Comparison of ENCODE assay signal across 9 cellular contexts in genomic region chr17:74432484-74433391, GRCh38. TPM values are rescaled to one million over a fixed set of nuclear protein-coding genes. Genes with fewer than 3 reads are reported as not detected.
DNase-seq lines count a peak whose midpoint lies in the region; ATAC-seq and TF ChIP-seq lines count a peak whose summit lies in the region.
"Had no signal": no experiment of that assay in that cellular context is flagged by ENCODE, and none has a peak within 500 bp of the region (broad histone marks: within the 10 kb centered on the region; RNA-seq: fewer than 3 reads in every experiment).

No MANE protein-coding gene starts in this region.

- H2BK12ac ChIP-seq in mesenchymal stem cell (ENCODE audit: low read length in 2 of 2) = no peak overlapping the region

- H3K14ac ChIP-seq in mesenchymal stem cell (ENCODE audit: low read length in 2 of 2) = no peak overlapping the region

- TF ChIP-seq POLR2A in tibial nerve (IDR thresholded peaks at IDR 0.05) = no peak

- H2BK5ac ChIP-seq in mesenchymal stem cell (ENCODE audit: low read depth, low read length, poor library complexity, severe bottlenecking) = peak overlapping the region; percentile 36

- no peak overlapping the region for H2BK15ac ChIP-seq in mesenchymal stem cell (ENCODE audit: low read depth, poor library complexity, severe bottlenecking)

- H4K91ac ChIP-seq in mesenchymal stem cell (ENCODE audit: low read length) = no peak overlapping the region

- peak overlapping the region; percentile 79 for H3K4me2 ChIP-seq in mesenchymal stem cell (ENCODE audit: low read length, poor library complexity, severe bottlenecking)

- CTCF ChIA-PET in activated CD8-positive, alpha-beta T cell treated with anti-CD3 and anti-CD28 coated beads for 36 hours (lab: Charles Lee) = interaction anchor here (1.6 kb wide), 1 partner anchor 25 kb away, joined by 5 read pairs; no protein-coding TSS in a partner anchor
- CTCF ChIA-PET in activated CD8-positive, alpha-beta T cell treated with anti-CD3 and anti-CD28 coated beads, Interleukin-2, amount 10 ng/mL, durations not matched to agents 7 days and 5 days (lab: Charles Lee) = no interaction called here

- H3K36me3 ChIP-seq in colonic mucosa = no peaks in the 10 kb centered on the region
- H3K36me3 ChIP-seq in mesenchymal stem cell (ENCODE audit: control insufficient read depth in 1 of 2, insufficient read depth in 2 of 2, low read depth in 1 of 2, low read length in 2 of 2) = peaks cover 0 to 4% of the 10 kb centered on the region in 2 experiments
- H3K36me3 ChIP-seq in tibial nerve = no peaks in the 10 kb centered on the region

- peaks cover 18% of the 10 kb centered on the region for H3K4me1 ChIP-seq in colonic mucosa
- peaks cover 48% of the 10 kb centered on the region for H3K4me1 ChIP-seq in mesenchymal stem cell (ENCODE audit: control insufficient read depth, insufficient read depth, low read depth, low read length)
- H3K4me1 ChIP-seq in tibial nerve = peaks cover 0 to 33% (median 16%) of the 10 kb centered on the region in 4 donors

- H3K9ac ChIP-seq in colonic mucosa (ENCODE audit: low read depth in 2 of 2, low read length in 2 of 2) (peak overlapping the region; percentile 81), mesenchymal stem cell (ENCODE audit: low read length) (peak overlapping the region; percentile 71)

- no peak for TF ChIP-seq CTCF in activated CD8-positive, alpha-beta T cell treated with anti-CD3 and anti-CD28 coated beads for 36 hours (IDR thresholded peaks at IDR 0.05)
- TF ChIP-seq CTCF in colonic mucosa (IDR thresholded peaks at IDR 0.05) = no peak
- TF ChIP-seq CTCF in tibial nerve (IDR thresholded peaks at IDR 0.05) = no peak

- H3K4me3 Mint-ChIP-seq in activated CD8-positive, alpha-beta T cell treated with anti-CD3 and anti-CD28 coated beads for 36 hours = peak overlapping the region; percentile 17
- H3K4me3 Mint-ChIP-seq in activated CD8-positive, alpha-beta T cell treated with anti-CD3 and anti-CD28 coated beads, Interleukin-2, amount 10 ng/mL, durations not matched to agents 7 days and 5 days = no peak overlapping the region

- DNase-seq in activated CD8-positive, alpha-beta T cell treated with anti-CD3 and anti-CD28 coated beads for 36 hours = no peak
- no peak for DNase-seq in activated CD8-positive, alpha-beta T cell treated with anti-CD3 and anti-CD28 coated beads, Interleukin-2, amount 10 ng/mL, durations not matched to agents 7 days and 5 days
- DNase-seq in colonic mucosa (no peak), mesenchymal stem cell (no peak), tibial nerve (ENCODE audit: low spot score in 2 of 2) (no peak), NCI-H446 treated with DMSO at 0.1 percent for 48 hours (lab: John Stamatoyannopoulos, UW) (no peak), amygdala (lab: John Stamatoyannopoulos, UW) (no peak)
- DNase-seq: activated CD4-positive, CD25-positive, alpha-beta regulatory T cell had no signal

- H3K18ac ChIP-seq in mesenchymal stem cell (ENCODE audit: low read depth in 1 of 2, low read length in 2 of 2) = no peak overlapping the region

- H2BK120ac ChIP-seq in mesenchymal stem cell (ENCODE audit: low read depth, low read length) = no peak overlapping the region

- no peak for ATAC-seq in activated CD8-positive, alpha-beta T cell treated with anti-CD3 and anti-CD28 coated beads for 36 hours
- no peak for ATAC-seq in activated CD8-positive, alpha-beta T cell treated with anti-CD3 and anti-CD28 coated beads, Interleukin-2, amount 10 ng/mL, durations not matched to agents 7 days and 5 days
- no peak for ATAC-seq in GM18498 (IDR thresholded peaks at IDR 0.05; ENCODE audit: unreplicated experiment)

- H3K4me3 ChIP-seq in colonic mucosa (peak overlapping the region; percentile 81), mesenchymal stem cell (ENCODE audit: insufficient read depth in 1 of 2, low read depth in 1 of 2, low read length in 2 of 2) (peak overlapping the region; percentile 60 to 91), tibial nerve (peak overlapping the region; percentile 43 to 61 (median 50))

- H3K27me3 Mint-ChIP-seq in activated CD8-positive, alpha-beta T cell treated with anti-CD3 and anti-CD28 coated beads for 36 hours = peaks cover 38% of the 10 kb centered on the region
- H3K27me3 Mint-ChIP-seq in activated CD8-positive, alpha-beta T cell treated with anti-CD3 and anti-CD28 coated beads, Interleukin-2, amount 10 ng/mL, durations not matched to agents 7 days and 5 days (ENCODE audit: low read depth) = peaks cover 56% of the 10 kb centered on the region

- peaks cover 1% of the 10 kb centered on the region for H3K36me3 Mint-ChIP-seq in activated CD8-positive, alpha-beta T cell treated with anti-CD3 and anti-CD28 coated beads for 36 hours (ENCODE audit: low read depth)
- H3K36me3 Mint-ChIP-seq in activated CD8-positive, alpha-beta T cell treated with anti-CD3 and anti-CD28 coated beads, Interleukin-2, amount 10 ng/mL, durations not matched to agents 7 days and 5 days (ENCODE audit: low read depth) = no peaks in the 10 kb centered on the region

- peaks cover 13% of the 10 kb centered on the region for H3K4me1 Mint-ChIP-seq in activated CD8-positive, alpha-beta T cell treated with anti-CD3 and anti-CD28 coated beads for 36 hours (ENCODE audit: low read depth)
- peaks cover 8% of the 10 kb centered on the region for H3K4me1 Mint-ChIP-seq in activated CD8-positive, alpha-beta T cell treated with anti-CD3 and anti-CD28 coated beads, Interleukin-2, amount 10 ng/mL, durations not matched to agents 7 days and 5 days (ENCODE audit: low read depth)

- intact Hi-C loops in activated CD8-positive, alpha-beta T cell treated with anti-CD3 and anti-CD28 coated beads for 36 hours (cut with micrococcal nuclease) = no loop called here
- intact Hi-C loops in colonic mucosa (cut with DNase I) = no loop called here

- no peak overlapping the region for H2AFZ ChIP-seq in mesenchymal stem cell (ENCODE audit: low read depth, low read length)

- H4K8ac ChIP-seq in mesenchymal stem cell (ENCODE audit: low read length) = no peak overlapping the region

- H3K27ac ChIP-seq in colonic mucosa (peak overlapping the region; percentile 98), mesenchymal stem cell (ENCODE audit: low read length, poor library complexity, severe bottlenecking) (peak overlapping the region; percentile 82), tibial nerve (peak overlapping the region; percentile 57 to 90 (median 88))

- H3K9me3 Mint-ChIP-seq in activated CD8-positive, alpha-beta T cell treated with anti-CD3 and anti-CD28 coated beads for 36 hours = peaks cover 2% of the 10 kb centered on the region
- peaks cover 6% of the 10 kb centered on the region for H3K9me3 Mint-ChIP-seq in activated CD8-positive, alpha-beta T cell treated with anti-CD3 and anti-CD28 coated beads, Interleukin-2, amount 10 ng/mL, durations not matched to agents 7 days and 5 days (ENCODE audit: insufficient read depth)

- H3K79me1 ChIP-seq in mesenchymal stem cell (replicated peaks; ENCODE audit: low read length, poor library complexity, severe bottlenecking) = peaks cover 9% of the 10 kb centered on the region

- peak overlapping the region; percentile 57 for H2AK5ac ChIP-seq in mesenchymal stem cell (ENCODE audit: low read length, severe bottlenecking)

- H3K27me3 ChIP-seq in colonic mucosa (no peaks in the 10 kb centered on the region), mesenchymal stem cell (ENCODE audit: control insufficient read depth in 1 of 2, insufficient read depth in 1 of 2, low read length in 2 of 2) (peaks cover 0 to 44% of the 10 kb centered on the region in 2 experiments), tibial nerve (peaks cover 0 to 45% of the 10 kb centered on the region in 2 donors)

- 5% methylated on average over 38 of the region's 53 CpGs for WGBS in mesenchymal stem cell
- 9 to 18% methylated on average over 19 to 35 of the region's 53 CpGs for whole genome bisulfite sequencing in tibial nerve, 2 donors

- no peak overlapping the region for H3K27ac Mint-ChIP-seq in activated CD8-positive, alpha-beta T cell treated with anti-CD3 and anti-CD28 coated beads for 36 hours
- no peak overlapping the region for H3K27ac Mint-ChIP-seq in activated CD8-positive, alpha-beta T cell treated with anti-CD3 and anti-CD28 coated beads, Interleukin-2, amount 10 ng/mL, durations not matched to agents 7 days and 5 days

- H3K9me3 ChIP-seq in colonic mucosa (no peaks in the 10 kb centered on the region), mesenchymal stem cell (ENCODE audit: control insufficient read depth, low read length) (peaks cover 5% of the 10 kb centered on the region), tibial nerve (peaks cover 0 to 12% (median 0%) of the 10 kb centered on the region in 4 donors)

- no peak overlapping the region for H3K4ac ChIP-seq in mesenchymal stem cell (ENCODE audit: low read depth in 1 of 2, low read length in 2 of 2)

- POLR2A ChIA-PET in activated CD8-positive, alpha-beta T cell treated with anti-CD3 and anti-CD28 coated beads for 36 hours (lab: Charles Lee) = no interaction called here
- POLR2A ChIA-PET in activated CD8-positive, alpha-beta T cell treated with anti-CD3 and anti-CD28 coated beads, Interleukin-2, amount 10 ng/mL, durations not matched to agents 7 days and 5 days (lab: Charles Lee) = no interaction called here

- TF ChIP-seq EP300 in tibial nerve (IDR thresholded peaks at IDR 0.05) = no peak

- no peak overlapping the region for H3K23ac ChIP-seq in mesenchymal stem cell (ENCODE audit: low read length in 2 of 2)

RNA-seq across cellular contexts. Expression of gene GPRC5C, which starts 0.8 kb away (rescaled TPM):
- 1 to 10 TPM; 1.2 to 2.0 TPM for total RNA-seq in activated CD8-positive, alpha-beta T cell treated with anti-CD3 and anti-CD28 coated beads for 36 hours
- total RNA-seq in activated CD8-positive, alpha-beta T cell treated with anti-CD3 and anti-CD28 coated beads, Interleukin-2, amount 10 ng/mL, durations not matched to agents 7 days and 5 days = under 1 TPM in 1 of 2 experiments, not detected in 1; 0.32 TPM
- total RNA-seq in colonic mucosa = 100 to 1,000 TPM; 139 to 193 TPM
- polyA plus RNA-seq in mesenchymal stem cell (2013, experiment 1 of 2) = 5.3 TPM
- polyA plus RNA-seq in mesenchymal stem cell (2013, experiment 2 of 2) = 5.1 TPM
- total RNA-seq in tibial nerve = 10 to 100 TPM; 41.6 to 96.4 (median 55.1) TPM

RNA-seq across cellular contexts. Expression of gene CD300A, which starts 33.7 kb away (rescaled TPM):
- 1 to 10 TPM; 2.2 to 2.4 TPM for total RNA-seq in activated CD8-positive, alpha-beta T cell treated with anti-CD3 and anti-CD28 coated beads for 36 hours
- 1 to 10 TPM; 2.1 to 2.8 TPM for total RNA-seq in activated CD8-positive, alpha-beta T cell treated with anti-CD3 and anti-CD28 coated beads, Interleukin-2, amount 10 ng/mL, durations not matched to agents 7 days and 5 days
- total RNA-seq in colonic mucosa (1 to 10 TPM; 3.1 to 5.6 TPM), tibial nerve (10 to 100 TPM in 2 of 4 donors, 1 to 10 TPM in 2; 6.8 to 12.6 (median 9.8) TPM)
- not detected for polyA plus RNA-seq in mesenchymal stem cell (2013, experiment 1 of 2)
- not detected for polyA plus RNA-seq in mesenchymal stem cell (2013, experiment 2 of 2)

Comparison
In these comparisons a context has a peak if more than half of its experiments do, and no peak if none do; other contexts are left out.
1. RNA of gene GPRC5C, which starts 0.8 kb away (total RNA-seq): 139 to 193 TPM in colonic mucosa and 41.6 to 96.4 TPM in tibial nerve; 1.2 to 2.0 TPM in activated CD8-positive, alpha-beta T cell treated with anti-CD3 and anti-CD28 coated beads for 36 hours and 0.32 TPM in activated CD8-positive, alpha-beta T cell treated with anti-CD3 and anti-CD28 coated beads, Interleukin-2, amount 10 ng/mL, durations not matched to agents 7 days and 5 days; every median in the first group is over 10 times any median in the second.
2. Peak in every context shown above with its lines, with median percentiles within 50 percentile points of each other: H3K27ac ChIP-seq and H3K4me3 ChIP-seq.